Comparison of ENCODE assay signal across 1 cellular context in genomic region chr12:38544357-38545066, GRCh38.
TF ChIP-seq lines count a peak whose summit lies in the region.

No MANE protein-coding gene starts in this region.

TF ChIP-seq in A549, 52 proteins besides CTCF, POLR2A, EP300 and RAD21 (continued from another document):
- no peak for TF ChIP-seq MAX (IDR thresholded peaks at IDR 0.05)
- no peak for TF ChIP-seq RFX5 (IDR thresholded peaks at IDR 0.05)
- TF ChIP-seq USF2 (IDR thresholded peaks at IDR 0.05), result no peak
- TF ChIP-seq MYC (IDR thresholded peaks at IDR 0.05; ENCODE audit: borderline replicate concordance, low read length), result no peak
- no peak for TF ChIP-seq HES2 (IDR thresholded peaks at IDR 0.05)
- TF ChIP-seq ELK1 (IDR thresholded peaks at IDR 0.05; ENCODE audit: low read depth, low read length), result no peak
- TF ChIP-seq JUNB (IDR thresholded peaks at IDR 0.05), result no peak
